1 cellular context compared by ENCODE assay signal in genomic region chr1:31881698-31882000, GRCh38.
A peak's percentile ranks its signal among the peaks of the same experiment; 100 is the strongest.
TF ChIP-seq lines count a peak whose summit lies in the region.

No MANE protein-coding gene starts in this region.

TF ChIP-seq in HepG2, 621 proteins besides CTCF, POLR2A, EP300 and RAD21 (continued from another document and continues in another):
- TF ChIP-seq ARID5B (CRISPR knock-in tag; IDR thresholded peaks at IDR 0.05) = peak; percentile 68
- no peak for TF ChIP-seq KLF12 (CRISPR knock-in tag; IDR thresholded peaks at IDR 0.05; ENCODE audit: borderline replicate concordance)
- TF ChIP-seq TGIF2 (CRISPR knock-in tag; IDR thresholded peaks at IDR 0.05) = no peak
- no peak for TF ChIP-seq KDM3A (CRISPR knock-in tag; IDR thresholded peaks at IDR 0.05; ENCODE audit: low read depth)
- TF ChIP-seq NFATC3 (CRISPR knock-in tag; IDR thresholded peaks at IDR 0.05) = no peak
- TF ChIP-seq ZKSCAN5 (CRISPR knock-in tag; IDR thresholded peaks at IDR 0.05) = no peak
- TF ChIP-seq ZNF724P (CRISPR knock-in tag; IDR thresholded peaks at IDR 0.05; ENCODE audit: borderline replicate concordance) = no peak
- no peak for TF ChIP-seq ZNF556 (CRISPR knock-in tag; IDR thresholded peaks at IDR 0.05; ENCODE audit: borderline replicate concordance)
- TF ChIP-seq MIER2 (CRISPR knock-in tag; IDR thresholded peaks at IDR 0.05) = no peak
- no peak for TF ChIP-seq GFI1 (CRISPR knock-in tag; IDR thresholded peaks at IDR 0.05; ENCODE audit: borderline replicate concordance)
- TF ChIP-seq MAX (IDR thresholded peaks at IDR 0.05) = peak; percentile 59; the same call in 1 of the 2 replicates
- no peak for TF ChIP-seq NFIB (CRISPR knock-in tag; IDR thresholded peaks at IDR 0.05; ENCODE audit: borderline replicate concordance)
- TF ChIP-seq FOSL2 (CRISPR knock-in tag; IDR thresholded peaks at IDR 0.05) = no peak
- TF ChIP-seq ZNF550 (CRISPR knock-in tag; IDR thresholded peaks at IDR 0.05; ENCODE audit: borderline replicate concordance) = no peak
- 0 out of 2 replicates have a peak, but pooled peaks have one; percentile 31 for TF ChIP-seq MEIS1 (CRISPR knock-in tag; IDR thresholded peaks at IDR 0.05; ENCODE audit: borderline replicate concordance)
- peak; percentile 50; the same call in 1 of the 2 replicates for TF ChIP-seq FOXA3 (CRISPR knock-in tag; IDR thresholded peaks at IDR 0.05)
- TF ChIP-seq ZNF761 (CRISPR knock-in tag; conservative IDR thresholded peaks at IDR 0.05) = no peak
- TF ChIP-seq, protein P1, sequence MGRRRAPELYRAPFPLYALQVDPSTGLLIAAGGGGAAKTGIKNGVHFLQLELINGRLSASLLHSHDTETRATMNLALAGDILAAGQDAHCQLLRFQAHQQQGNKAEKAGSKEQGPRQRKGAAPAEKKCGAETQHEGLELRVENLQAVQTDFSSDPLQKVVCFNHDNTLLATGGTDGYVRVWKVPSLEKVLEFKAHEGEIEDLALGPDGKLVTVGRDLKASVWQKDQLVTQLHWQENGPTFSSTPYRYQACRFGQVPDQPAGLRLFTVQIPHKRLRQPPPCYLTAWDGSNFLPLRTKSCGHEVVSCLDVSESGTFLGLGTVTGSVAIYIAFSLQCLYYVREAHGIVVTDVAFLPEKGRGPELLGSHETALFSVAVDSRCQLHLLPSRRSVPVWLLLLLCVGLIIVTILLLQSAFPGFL (CRISPR knock-in tag; IDR thresholded peaks at IDR 0.05) = no peak
- TF ChIP-seq ZEB1 (IDR thresholded peaks at IDR 0.05; ENCODE audit: insufficient replicate concordance, low read depth) = no peak
- 0 out of 2 replicates have a peak, but pooled peaks have one; percentile 17 for TF ChIP-seq TARDBP (CRISPR knock-in tag; IDR thresholded peaks at IDR 0.05)
- no peak for TF ChIP-seq ZNF691 (CRISPR knock-in tag; IDR thresholded peaks at IDR 0.05; ENCODE audit: borderline replicate concordance, low read depth)
- TF ChIP-seq PITX1 (CRISPR knock-in tag; IDR thresholded peaks at IDR 0.05) = no peak
- TF ChIP-seq, protein P2, sequence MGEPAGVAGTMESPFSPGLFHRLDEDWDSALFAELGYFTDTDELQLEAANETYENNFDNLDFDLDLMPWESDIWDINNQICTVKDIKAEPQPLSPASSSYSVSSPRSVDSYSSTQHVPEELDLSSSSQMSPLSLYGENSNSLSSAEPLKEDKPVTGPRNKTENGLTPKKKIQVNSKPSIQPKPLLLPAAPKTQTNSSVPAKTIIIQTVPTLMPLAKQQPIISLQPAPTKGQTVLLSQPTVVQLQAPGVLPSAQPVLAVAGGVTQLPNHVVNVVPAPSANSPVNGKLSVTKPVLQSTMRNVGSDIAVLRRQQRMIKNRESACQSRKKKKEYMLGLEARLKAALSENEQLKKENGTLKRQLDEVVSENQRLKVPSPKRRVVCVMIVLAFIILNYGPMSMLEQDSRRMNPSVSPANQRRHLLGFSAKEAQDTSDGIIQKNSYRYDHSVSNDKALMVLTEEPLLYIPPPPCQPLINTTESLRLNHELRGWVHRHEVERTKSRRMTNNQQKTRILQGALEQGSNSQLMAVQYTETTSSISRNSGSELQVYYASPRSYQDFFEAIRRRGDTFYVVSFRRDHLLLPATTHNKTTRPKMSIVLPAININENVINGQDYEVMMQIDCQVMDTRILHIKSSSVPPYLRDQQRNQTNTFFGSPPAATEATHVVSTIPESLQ (CRISPR knock-in tag; conservative IDR thresholded peaks at IDR 0.05) = no peak
- no peak for TF ChIP-seq ZNF619 (CRISPR knock-in tag; IDR thresholded peaks at IDR 0.05)
- TF ChIP-seq, protein P3, sequence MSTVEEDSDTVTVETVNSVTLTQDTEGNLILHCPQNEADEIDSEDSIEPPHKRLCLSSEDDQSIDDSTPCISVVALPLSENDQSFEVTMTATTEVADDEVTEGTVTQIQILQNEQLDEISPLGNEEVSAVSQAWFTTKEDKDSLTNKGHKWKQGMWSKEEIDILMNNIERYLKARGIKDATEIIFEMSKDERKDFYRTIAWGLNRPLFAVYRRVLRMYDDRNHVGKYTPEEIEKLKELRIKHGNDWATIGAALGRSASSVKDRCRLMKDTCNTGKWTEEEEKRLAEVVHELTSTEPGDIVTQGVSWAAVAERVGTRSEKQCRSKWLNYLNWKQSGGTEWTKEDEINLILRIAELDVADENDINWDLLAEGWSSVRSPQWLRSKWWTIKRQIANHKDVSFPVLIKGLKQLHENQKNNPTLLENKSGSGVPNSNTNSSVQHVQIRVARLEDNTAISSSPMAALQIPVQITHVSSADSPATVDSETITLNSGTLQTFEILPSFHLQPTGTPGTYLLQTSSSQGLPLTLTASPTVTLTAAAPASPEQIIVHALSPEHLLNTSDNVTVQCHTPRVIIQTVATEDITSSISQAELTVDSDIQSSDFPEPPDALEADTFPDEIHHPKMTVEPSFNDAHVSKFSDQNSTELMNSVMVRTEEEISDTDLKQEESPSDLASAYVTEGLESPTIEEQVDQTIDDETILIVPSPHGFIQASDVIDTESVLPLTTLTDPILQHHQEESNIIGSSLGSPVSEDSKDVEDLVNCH (CRISPR knock-in tag; IDR thresholded peaks at IDR 0.05) = no peak
- TF ChIP-seq ZNF292 (CRISPR knock-in tag; IDR thresholded peaks at IDR 0.05; ENCODE audit: borderline replicate concordance, low read depth) = peak; percentile 72; the same call in 1 of the 2 replicates
- no peak for TF ChIP-seq HDAC6 (IDR thresholded peaks at IDR 0.05; ENCODE audit: low read depth, low read length)
- TF ChIP-seq SMAD1 (CRISPR knock-in tag; IDR thresholded peaks at IDR 0.05; ENCODE audit: borderline replicate concordance, low read depth) = no peak
- no peak for TF ChIP-seq MAFF (IDR thresholded peaks at IDR 0.05; ENCODE audit: low read depth, low read length)
- TF ChIP-seq PHF8 (CRISPR knock-in tag; IDR thresholded peaks at IDR 0.05) = no peak
- TF ChIP-seq, protein P4, sequence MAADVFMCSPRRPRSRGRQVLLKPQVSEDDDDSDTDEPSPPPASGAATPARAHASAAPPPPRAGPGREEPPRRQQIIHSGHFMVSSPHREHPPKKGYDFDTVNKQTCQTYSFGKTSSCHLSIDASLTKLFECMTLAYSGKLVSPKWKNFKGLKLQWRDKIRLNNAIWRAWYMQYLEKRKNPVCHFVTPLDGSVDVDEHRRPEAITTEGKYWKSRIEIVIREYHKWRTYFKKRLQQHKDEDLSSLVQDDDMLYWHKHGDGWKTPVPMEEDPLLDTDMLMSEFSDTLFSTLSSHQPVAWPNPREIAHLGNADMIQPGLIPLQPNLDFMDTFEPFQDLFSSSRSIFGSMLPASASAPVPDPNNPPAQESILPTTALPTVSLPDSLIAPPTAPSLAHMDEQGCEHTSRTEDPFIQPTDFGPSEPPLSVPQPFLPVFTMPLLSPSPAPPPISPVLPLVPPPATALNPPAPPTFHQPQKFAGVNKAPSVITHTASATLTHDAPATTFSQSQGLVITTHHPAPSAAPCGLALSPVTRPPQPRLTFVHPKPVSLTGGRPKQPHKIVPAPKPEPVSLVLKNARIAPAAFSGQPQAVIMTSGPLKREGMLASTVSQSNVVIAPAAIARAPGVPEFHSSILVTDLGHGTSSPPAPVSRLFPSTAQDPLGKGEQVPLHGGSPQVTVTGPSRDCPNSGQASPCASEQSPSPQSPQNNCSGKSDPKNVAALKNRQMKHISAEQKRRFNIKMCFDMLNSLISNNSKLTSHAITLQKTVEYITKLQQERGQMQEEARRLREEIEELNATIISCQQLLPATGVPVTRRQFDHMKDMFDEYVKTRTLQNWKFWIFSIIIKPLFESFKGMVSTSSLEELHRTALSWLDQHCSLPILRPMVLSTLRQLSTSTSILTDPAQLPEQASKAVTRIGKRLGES (CRISPR knock-in tag; IDR thresholded peaks at IDR 0.05; ENCODE audit: borderline replicate concordance) = no peak
- TF ChIP-seq UBTF (CRISPR knock-in tag; IDR thresholded peaks at IDR 0.05) = 0 out of 2 replicates have a peak, but pooled peaks have one; percentile 22
- no peak for TF ChIP-seq ZBTB25 (CRISPR knock-in tag; IDR thresholded peaks at IDR 0.05)
- TF ChIP-seq ZNF235 (CRISPR knock-in tag; IDR thresholded peaks at IDR 0.05; ENCODE audit: borderline replicate concordance) = no peak
- TF ChIP-seq ZNF44 (CRISPR knock-in tag; IDR thresholded peaks at IDR 0.05) = no peak
- TF ChIP-seq PHF21A (CRISPR knock-in tag; IDR thresholded peaks at IDR 0.05) = no peak
- TF ChIP-seq, protein P5, sequence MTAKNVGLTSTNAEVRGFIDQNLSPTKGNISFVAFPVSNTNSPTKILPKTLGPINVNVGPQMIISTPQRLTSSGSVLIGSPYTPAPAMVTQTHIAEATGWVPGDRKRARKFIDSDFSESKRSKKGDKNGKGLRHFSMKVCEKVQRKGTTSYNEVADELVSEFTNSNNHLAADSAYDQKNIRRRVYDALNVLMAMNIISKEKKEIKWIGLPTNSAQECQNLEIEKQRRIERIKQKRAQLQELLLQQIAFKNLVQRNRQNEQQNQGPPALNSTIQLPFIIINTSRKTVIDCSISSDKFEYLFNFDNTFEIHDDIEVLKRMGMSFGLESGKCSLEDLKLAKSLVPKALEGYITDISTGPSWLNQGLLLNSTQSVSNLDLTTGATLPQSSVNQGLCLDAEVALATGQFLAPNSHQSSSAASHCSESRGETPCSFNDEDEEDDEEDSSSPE (CRISPR knock-in tag; IDR thresholded peaks at IDR 0.05) = no peak
